ENCODE assay signal across 1 cellular context in genomic region chr1:116737855-116738318, GRCh38.
TF ChIP-seq lines count a peak whose summit lies in the region.

No MANE protein-coding gene starts in this region.

TF ChIP-seq in GM12878, 131 proteins besides CTCF, POLR2A, EP300 and RAD21 (continued from another document):
- TF ChIP-seq NFIC (IDR thresholded peaks at IDR 0.05; ENCODE audit: low read depth, low read length), result peak; percentile 66; the same call in 1 of the 2 replicates
- TF ChIP-seq SKIL (IDR thresholded peaks at IDR 0.05; ENCODE audit: low read depth, poor library complexity, severe bottlenecking), result peak; percentile 10
- no peak for TF ChIP-seq BCL3 (IDR thresholded peaks at IDR 0.05; ENCODE audit: borderline replicate concordance, insufficient read depth, low read depth, low read length, poor library complexity, severe bottlenecking)
- TF ChIP-seq SMC3 (IDR thresholded peaks at IDR 0.05; ENCODE audit: borderline replicate concordance, low read length), result no peak
- no peak for TF ChIP-seq WRNIP1 (IDR thresholded peaks at IDR 0.05; ENCODE audit: borderline replicate concordance, low read depth, low read length)
- TF ChIP-seq TCF7 (IDR thresholded peaks at IDR 0.05; ENCODE audit: borderline replicate concordance), result no peak; the same call in 1 of the 2 replicates
- no peak for TF ChIP-seq FOS (IDR thresholded peaks at IDR 0.05; ENCODE audit: borderline replicate concordance, extremely low read depth, insufficient read length)
- TF ChIP-seq, protein P1, sequence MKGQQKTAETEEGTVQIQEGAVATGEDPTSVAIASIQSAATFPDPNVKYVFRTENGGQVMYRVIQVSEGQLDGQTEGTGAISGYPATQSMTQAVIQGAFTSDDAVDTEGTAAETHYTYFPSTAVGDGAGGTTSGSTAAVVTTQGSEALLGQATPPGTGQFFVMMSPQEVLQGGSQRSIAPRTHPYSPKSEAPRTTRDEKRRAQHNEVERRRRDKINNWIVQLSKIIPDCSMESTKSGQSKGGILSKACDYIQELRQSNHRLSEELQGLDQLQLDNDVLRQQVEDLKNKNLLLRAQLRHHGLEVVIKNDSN (IDR thresholded peaks at IDR 0.05; ENCODE audit: borderline replicate concordance, extremely low read length, insufficient read depth, low read depth, low read length), result no peak
- TF ChIP-seq, protein P2, sequence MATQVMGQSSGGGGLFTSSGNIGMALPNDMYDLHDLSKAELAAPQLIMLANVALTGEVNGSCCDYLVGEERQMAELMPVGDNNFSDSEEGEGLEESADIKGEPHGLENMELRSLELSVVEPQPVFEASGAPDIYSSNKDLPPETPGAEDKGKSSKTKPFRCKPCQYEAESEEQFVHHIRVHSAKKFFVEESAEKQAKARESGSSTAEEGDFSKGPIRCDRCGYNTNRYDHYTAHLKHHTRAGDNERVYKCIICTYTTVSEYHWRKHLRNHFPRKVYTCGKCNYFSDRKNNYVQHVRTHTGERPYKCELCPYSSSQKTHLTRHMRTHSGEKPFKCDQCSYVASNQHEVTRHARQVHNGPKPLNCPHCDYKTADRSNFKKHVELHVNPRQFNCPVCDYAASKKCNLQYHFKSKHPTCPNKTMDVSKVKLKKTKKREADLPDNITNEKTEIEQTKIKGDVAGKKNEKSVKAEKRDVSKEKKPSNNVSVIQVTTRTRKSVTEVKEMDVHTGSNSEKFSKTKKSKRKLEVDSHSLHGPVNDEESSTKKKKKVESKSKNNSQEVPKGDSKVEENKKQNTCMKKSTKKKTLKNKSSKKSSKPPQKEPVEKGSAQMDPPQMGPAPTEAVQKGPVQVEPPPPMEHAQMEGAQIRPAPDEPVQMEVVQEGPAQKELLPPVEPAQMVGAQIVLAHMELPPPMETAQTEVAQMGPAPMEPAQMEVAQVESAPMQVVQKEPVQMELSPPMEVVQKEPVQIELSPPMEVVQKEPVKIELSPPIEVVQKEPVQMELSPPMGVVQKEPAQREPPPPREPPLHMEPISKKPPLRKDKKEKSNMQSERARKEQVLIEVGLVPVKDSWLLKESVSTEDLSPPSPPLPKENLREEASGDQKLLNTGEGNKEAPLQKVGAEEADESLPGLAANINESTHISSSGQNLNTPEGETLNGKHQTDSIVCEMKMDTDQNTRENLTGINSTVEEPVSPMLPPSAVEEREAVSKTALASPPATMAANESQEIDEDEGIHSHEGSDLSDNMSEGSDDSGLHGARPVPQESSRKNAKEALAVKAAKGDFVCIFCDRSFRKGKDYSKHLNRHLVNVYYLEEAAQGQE (IDR thresholded peaks at IDR 0.05; ENCODE audit: low read depth, low read length), result no peak
- TF ChIP-seq MEF2B (IDR thresholded peaks at IDR 0.05; ENCODE audit: partially characterized antibody, poor library complexity, severe bottlenecking), result no peak
- TF ChIP-seq MYC (IDR thresholded peaks at IDR 0.05; ENCODE audit: insufficient read depth, insufficient read length, insufficient replicate concordance, low read length, severe bottlenecking), result no peak
- no peak for TF ChIP-seq SREBF1 (IDR thresholded peaks at IDR 0.05; ENCODE audit: low read length)
- TF ChIP-seq NR2F1 (conservative IDR thresholded peaks at IDR 0.05), result 0 out of 2 replicates have a peak, but pooled peaks have one; percentile 43
- no peak for TF ChIP-seq IRF4 (IDR thresholded peaks at IDR 0.05; ENCODE audit: low read depth, low read length)
- TF ChIP-seq ZNF592 (IDR thresholded peaks at IDR 0.05), result no peak
- TF ChIP-seq SMAD5 (IDR thresholded peaks at IDR 0.05; ENCODE audit: low read depth), result no peak; the same call in none of the 2 replicates
- TF ChIP-seq ZNF24 (IDR thresholded peaks at IDR 0.05), result no peak
- TF ChIP-seq FOXM1 (IDR thresholded peaks at IDR 0.05; ENCODE audit: low read depth, low read length), result no peak
- TF ChIP-seq ZNF384 (IDR thresholded peaks at IDR 0.05; ENCODE audit: borderline replicate concordance, low read depth, low read length), result peak; percentile 33; the same call in 1 of the 2 replicates
- TF ChIP-seq SUZ12 (IDR thresholded peaks at IDR 0.05; ENCODE audit: unreplicated experiment), result no peak
- TF ChIP-seq NR2C2 (IDR thresholded peaks at IDR 0.05; ENCODE audit: borderline replicate concordance, control insufficient read depth, insufficient read length, low read depth), result no peak
- TF ChIP-seq, protein P3, sequence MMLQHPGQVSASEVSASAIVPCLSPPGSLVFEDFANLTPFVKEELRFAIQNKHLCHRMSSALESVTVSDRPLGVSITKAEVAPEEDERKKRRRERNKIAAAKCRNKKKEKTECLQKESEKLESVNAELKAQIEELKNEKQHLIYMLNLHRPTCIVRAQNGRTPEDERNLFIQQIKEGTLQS (IDR thresholded peaks at IDR 0.05; ENCODE audit: borderline replicate concordance, extremely low read depth, low read depth, low read length), result no peak
- TF ChIP-seq RCOR1 (conservative IDR thresholded peaks at IDR 0.05; ENCODE audit: low read depth, low read length), result no peak
- TF ChIP-seq, protein P4, sequence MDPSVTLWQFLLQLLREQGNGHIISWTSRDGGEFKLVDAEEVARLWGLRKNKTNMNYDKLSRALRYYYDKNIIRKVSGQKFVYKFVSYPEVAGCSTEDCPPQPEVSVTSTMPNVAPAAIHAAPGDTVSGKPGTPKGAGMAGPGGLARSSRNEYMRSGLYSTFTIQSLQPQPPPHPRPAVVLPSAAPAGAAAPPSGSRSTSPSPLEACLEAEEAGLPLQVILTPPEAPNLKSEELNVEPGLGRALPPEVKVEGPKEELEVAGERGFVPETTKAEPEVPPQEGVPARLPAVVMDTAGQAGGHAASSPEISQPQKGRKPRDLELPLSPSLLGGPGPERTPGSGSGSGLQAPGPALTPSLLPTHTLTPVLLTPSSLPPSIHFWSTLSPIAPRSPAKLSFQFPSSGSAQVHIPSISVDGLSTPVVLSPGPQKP (IDR thresholded peaks at IDR 0.05; ENCODE audit: low read depth, low read length), result no peak
- TF ChIP-seq SUPT20H (IDR thresholded peaks at IDR 0.05; ENCODE audit: borderline replicate concordance, control insufficient read depth, low read depth, low read length), result no peak
- TF ChIP-seq NR2C1 (IDR thresholded peaks at IDR 0.05), result no peak
- TF ChIP-seq ZBTB11 (CRISPR knock-in tag; IDR thresholded peaks at IDR 0.05), result no peak
- TF ChIP-seq PAX8 (IDR thresholded peaks at IDR 0.05), result no peak
- 0 out of 4 replicates have a peak, but pooled peaks have one; percentile 14 to 31 for TF ChIP-seq IKZF2 (IDR thresholded peaks at IDR 0.05)
- TF ChIP-seq IKZF1 (conservative IDR thresholded peaks at IDR 0.05), result 0 out of 2 replicates have a peak, but pooled peaks have one; percentile 2
- TF ChIP-seq ATF7 (IDR thresholded peaks at IDR 0.05; ENCODE audit: low read depth), result peak; percentile 96
- TF ChIP-seq JUND (IDR thresholded peaks at IDR 0.05; ENCODE audit: low read depth, low read length), result no peak
- TF ChIP-seq STAT1 (conservative IDR thresholded peaks at IDR 0.05), result no peak
- TF ChIP-seq ETV6 (conservative IDR thresholded peaks at IDR 0.05 in 1 of 2, IDR thresholded peaks at IDR 0.05 in 1 of 2; ENCODE audit: borderline replicate concordance in 1 of 2, low read depth in 1 of 2), result 0 out of 4 replicates have a peak, but pooled peaks of 1 of the 2 experiments have one; percentile 34
- no peak for TF ChIP-seq ZSCAN29 (IDR thresholded peaks at IDR 0.05)
- no peak for TF ChIP-seq TCF12 (IDR thresholded peaks at IDR 0.05; ENCODE audit: low read depth, low read length)
- no peak for TF ChIP-seq GATAD2B (conservative IDR thresholded peaks at IDR 0.05; ENCODE audit: low read depth)
- peak; percentile 22; the same call in 1 of the 2 replicates for TF ChIP-seq CREM (IDR thresholded peaks at IDR 0.05; ENCODE audit: low read depth)
- no peak for TF ChIP-seq STAT3 (IDR thresholded peaks at IDR 0.05; ENCODE audit: low read depth, low read length)
